ENCODE assay signal across 1 cellular context in the genomic region with DNA sequence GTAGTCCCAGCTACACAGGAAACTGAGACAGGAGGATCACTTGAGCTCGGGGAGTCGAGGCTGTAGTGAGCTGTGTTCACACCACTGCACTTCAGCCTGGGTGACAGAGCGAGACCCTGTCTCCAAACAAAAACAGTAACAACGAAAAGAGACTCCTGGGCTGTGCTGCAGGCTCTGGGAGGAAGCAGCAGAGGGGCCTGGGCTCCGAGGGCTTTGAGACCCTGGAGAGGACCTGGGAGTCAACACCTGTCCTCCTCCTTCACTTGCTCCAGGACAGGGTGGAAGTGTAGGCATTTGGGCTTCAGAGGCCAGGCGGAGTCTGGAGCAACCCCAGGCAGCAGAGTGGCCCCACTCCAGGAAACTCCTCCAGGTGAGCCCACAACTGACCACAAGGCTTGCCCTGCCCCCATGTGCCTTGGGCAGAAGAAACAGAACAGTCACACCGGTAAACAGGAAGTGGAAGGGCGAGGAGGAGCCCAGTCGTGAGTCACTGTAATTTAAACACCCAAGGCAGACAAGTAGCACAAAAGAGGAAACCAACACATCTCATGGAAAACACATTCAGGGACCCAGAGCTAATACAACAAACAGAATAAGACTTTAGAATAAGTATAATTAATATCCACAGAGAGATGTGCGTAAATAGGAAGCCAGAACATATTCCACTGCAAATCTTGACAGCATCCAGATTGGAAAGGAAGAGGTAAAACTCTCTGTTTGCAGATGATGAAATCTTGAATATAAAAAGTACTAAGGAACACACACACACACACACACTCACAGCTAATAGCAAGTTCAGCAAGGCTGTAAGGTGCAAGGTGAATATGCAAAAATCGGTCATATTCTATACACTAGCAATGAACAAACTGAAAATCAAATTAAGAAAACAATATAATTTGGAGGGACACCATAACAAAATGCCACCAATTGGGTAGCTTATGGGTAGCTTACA.
TF ChIP-seq lines count a peak whose summit lies in the region.

No MANE protein-coding gene starts in this region.

TF ChIP-seq in SK-N-SH, 30 proteins besides CTCF, POLR2A, EP300 and RAD21 (continued from another document):
- TF ChIP-seq MAX (IDR thresholded peaks at IDR 0.05; ENCODE audit: low read depth) (no peak), JUND (IDR thresholded peaks at IDR 0.05) (no peak), RFX5 (IDR thresholded peaks at IDR 0.05; ENCODE audit: low read length) (no peak), NRF1 (IDR thresholded peaks at IDR 0.05; ENCODE audit: low read depth, low read length) (no peak), FOSL2 (IDR thresholded peaks at IDR 0.05; ENCODE audit: borderline replicate concordance, low read depth) (no peak), SIN3A (IDR thresholded peaks at IDR 0.05; ENCODE audit: borderline replicate concordance, low read depth, low read length) (no peak), SMC3 (IDR thresholded peaks at IDR 0.05; ENCODE audit: low read depth, low read length) (no peak)
- TF ChIP-seq, protein P1, sequence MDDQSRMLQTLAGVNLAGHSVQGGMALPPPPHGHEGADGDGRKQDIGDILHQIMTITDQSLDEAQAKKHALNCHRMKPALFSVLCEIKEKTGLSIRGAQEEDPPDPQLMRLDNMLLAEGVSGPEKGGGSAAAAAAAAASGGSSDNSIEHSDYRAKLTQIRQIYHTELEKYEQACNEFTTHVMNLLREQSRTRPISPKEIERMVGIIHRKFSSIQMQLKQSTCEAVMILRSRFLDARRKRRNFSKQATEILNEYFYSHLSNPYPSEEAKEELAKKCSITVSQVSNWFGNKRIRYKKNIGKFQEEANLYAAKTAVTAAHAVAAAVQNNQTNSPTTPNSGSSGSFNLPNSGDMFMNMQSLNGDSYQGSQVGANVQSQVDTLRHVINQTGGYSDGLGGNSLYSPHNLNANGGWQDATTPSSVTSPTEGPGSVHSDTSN (IDR thresholded peaks at IDR 0.05) = no peak
